In the genomic region with DNA sequence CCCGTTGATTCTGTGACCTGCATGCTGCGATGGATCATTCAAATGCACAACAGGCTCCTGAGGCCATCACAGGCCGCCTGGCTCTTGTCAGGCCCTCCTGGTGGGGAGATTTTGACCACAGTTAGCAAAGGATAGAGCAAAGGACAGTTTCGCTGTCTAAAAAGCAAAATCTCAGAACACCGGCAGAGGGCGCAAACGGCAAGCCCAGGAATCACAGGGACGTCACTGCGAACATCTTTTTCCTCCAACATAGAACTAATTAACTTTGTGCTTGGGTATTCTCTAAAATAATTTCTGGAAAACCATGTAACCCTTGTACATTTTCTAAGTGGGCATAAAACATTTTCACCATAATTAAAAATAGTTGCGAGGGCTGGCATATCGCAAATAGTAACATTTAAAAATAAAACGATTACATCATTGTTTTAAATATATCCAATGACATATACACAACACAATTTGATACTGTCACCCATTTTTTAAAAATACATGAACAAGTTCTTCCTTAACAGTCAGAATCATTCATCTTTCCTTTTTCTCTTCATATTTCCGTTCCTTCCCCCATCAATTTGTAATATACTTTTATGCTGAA, we compare ENCODE assay signal across 8 cellular contexts. TPM values are rescaled to one million over a fixed set of nuclear protein-coding genes. Genes with fewer than 3 reads are reported as not detected.
DNase-seq lines count a peak whose midpoint lies in the region; ATAC-seq and TF ChIP-seq lines count a peak whose summit lies in the region.

No MANE protein-coding gene starts in this region.

- POLR2A ChIA-PET in activated CD4-positive, alpha-beta memory T cell treated with anti-CD3 and anti-CD28 coated beads for 36 hours (lab: Charles Lee) = no interaction called here

- H3K4me2 ChIP-seq in H9 (ENCODE audit: insufficient read depth, insufficient read length, low read length) = no peak overlapping the region

- H3K27me3 ChIP-seq in H9 (ENCODE audit: insufficient read depth, low read length) = no peaks in the 10 kb centered on the region

- no peak overlapping the region for H3K56ac ChIP-seq in H9 (ENCODE audit: insufficient read length, low read depth, low read length)

- no peak overlapping the region for H2AFZ ChIP-seq in H9 (ENCODE audit: low read length)

- H3K4me1 ChIP-seq in H9 (ENCODE audit: insufficient read depth, low read length) = no peaks in the 10 kb centered on the region

- no peak overlapping the region for H3K4me3 Mint-ChIP-seq in H9
- H3K4me3 Mint-ChIP-seq in activated CD4-positive, alpha-beta memory T cell treated with anti-CD3 and anti-CD28 coated beads for 36 hours = no peak overlapping the region

- H2BK20ac ChIP-seq in H9 (ENCODE audit: low read depth, low read length, poor library complexity, severe bottlenecking) = no peak overlapping the region

- H2AK5ac ChIP-seq in H9 (ENCODE audit: insufficient read length, low read length) = no peak overlapping the region

- H3K9ac ChIP-seq in H9 (ENCODE audit: extremely low read depth, insufficient read length, low read length) = no peak overlapping the region

- CTCF ChIA-PET in activated CD4-positive, alpha-beta memory T cell treated with anti-CD3 and anti-CD28 coated beads for 36 hours (lab: Charles Lee) = interaction anchor here (0.6 to 9.7 kb wide), 14 partner anchors 12 to 304 kb away, joined by 3 to 233 read pairs (median 4); a partner anchor contains a TSS

- WGBS in H9 (ENCODE audit: extremely low coverage, insufficient read length, low lambda C conversion rate) = 100% methylated on average over 1 of the region's 13 CpGs

- H3K79me2 ChIP-seq in H9 (ENCODE audit: insufficient read depth, low read length) = no peaks in the 10 kb centered on the region

- H3K27ac Mint-ChIP-seq in H9 = 0 out of 7 replicates have a peak overlapping the region, but pooled peaks of 1 of the 3 experiments have one; percentile 56
- no peak overlapping the region for H3K27ac Mint-ChIP-seq in activated CD4-positive, alpha-beta memory T cell treated with anti-CD3 and anti-CD28 coated beads for 36 hours

- peaks cover 13 to 14% of the 10 kb centered on the region in 2 experiments for H3K4me1 Mint-ChIP-seq in H9
- H3K4me1 Mint-ChIP-seq in activated CD4-positive, alpha-beta memory T cell treated with anti-CD3 and anti-CD28 coated beads for 36 hours (ENCODE audit: low read depth) = peaks cover 3% of the 10 kb centered on the region

- H3K23me2 ChIP-seq in H9 (ENCODE audit: insufficient read length, low read depth, low read length, poor library complexity, severe bottlenecking) = no peaks in the 10 kb centered on the region

- H3K23ac ChIP-seq in H9 (ENCODE audit: insufficient read length, low read depth, low read length) = no peak overlapping the region

- H4K91ac ChIP-seq in H9 (ENCODE audit: insufficient read length, low read depth, low read length) = no peak overlapping the region

- no peak overlapping the region for H3T11ph ChIP-seq in H9 (ENCODE audit: low read length)

- no peak overlapping the region for H3K4ac ChIP-seq in H9 (ENCODE audit: low read depth, low read length)

- no peak overlapping the region for H2BK5ac ChIP-seq in H9 (ENCODE audit: insufficient read length, low read length)

- H4K20me1 ChIP-seq in H9 (ENCODE audit: control insufficient read depth, insufficient read depth, insufficient read length) = no peaks in the 10 kb centered on the region

- no peak overlapping the region for H2BK120ac ChIP-seq in H9 (ENCODE audit: low read depth, low read length, poor library complexity, severe bottlenecking)

- H3K36me3 Mint-ChIP-seq in H9 (ENCODE audit: insufficient read depth in 1 of 3, low read depth in 3 of 3) = no peaks in the 10 kb centered on the region
- H3K36me3 Mint-ChIP-seq in activated CD4-positive, alpha-beta memory T cell treated with anti-CD3 and anti-CD28 coated beads for 36 hours = no peaks in the 10 kb centered on the region

- H2BK15ac ChIP-seq in H9 (ENCODE audit: low read depth, low read length) = no peak overlapping the region

- H3K18ac ChIP-seq in H9 (ENCODE audit: insufficient read length, low read depth, low read length) = no peak overlapping the region

- DNase-seq in AG09309 (ENCODE audit: low read depth) = no peak
- peak; percentile 85 for DNase-seq in H9
- peak; percentile 76 for DNase-seq in NCI-H748 treated with DMSO at 0.1 percent for 48 hours (lab: John Stamatoyannopoulos, UW)
- DNase-seq in activated CD4-positive, alpha-beta memory T cell treated with anti-CD3 and anti-CD28 coated beads for 36 hours = peak; percentile 76
- peak; percentile 44 for DNase-seq in effector CD8-positive, alpha-beta T cell (lab: John Stamatoyannopoulos, UW)
- DNase-seq in lung microvascular endothelial cell (ENCODE audit: low read depth in 2 of 2) = peak; percentile 70 to 82
- DNase-seq in stimulated activated CD8-positive, alpha-beta memory T cell treated with anti-CD3 and anti-CD28 coated beads, Interleukin-15, amount 100 ng/mL, for 1 hour (ENCODE audit: low read depth) = peak; percentile 43

- H3K4me3 ChIP-seq in AG09309 (ENCODE audit: control insufficient read depth, low read depth, low read length) = no peak overlapping the region

- no peak overlapping the region for H4K5ac ChIP-seq in H9 (ENCODE audit: insufficient read length, low read depth, low read length)

- intact Hi-C loops in activated CD4-positive, alpha-beta memory T cell treated with anti-CD3 and anti-CD28 coated beads for 36 hours (cut with micrococcal nuclease) = loop anchor here (1.0 to 10.0 kb wide), 4 partner anchors 133 to 351 kb away; a partner anchor contains a TSS

- no peak for ATAC-seq in HG02884 (IDR thresholded peaks at IDR 0.05; ENCODE audit: unreplicated experiment)

- no peak overlapping the region for H2BK12ac ChIP-seq in H9 (ENCODE audit: insufficient read length, low read depth, low read length)

- no peak overlapping the region for H4K8ac ChIP-seq in H9 (replicated peaks; ENCODE audit: insufficient read length, low read depth, low read length)

- TF ChIP-seq CTCF in AG09309 (IDR thresholded peaks at IDR 0.05; ENCODE audit: control insufficient read depth, insufficient read depth, low read depth, low read length, missing control alignments) = peak; percentile 90
- peak; percentile 95 for TF ChIP-seq CTCF in H9 (conservative IDR thresholded peaks at IDR 0.05)

- no peaks in the 10 kb centered on the region; a peak in 1 of 5 replicates for H3K9me3 Mint-ChIP-seq in H9
- H3K9me3 Mint-ChIP-seq in activated CD4-positive, alpha-beta memory T cell treated with anti-CD3 and anti-CD28 coated beads for 36 hours = no peaks in the 10 kb centered on the region

- H3K79me1 ChIP-seq in H9 (ENCODE audit: insufficient read depth, low read depth, low read length, poor library complexity, severe bottlenecking) = no peaks in the 10 kb centered on the region

- no peaks in the 10 kb centered on the region for H3K27me3 Mint-ChIP-seq in H9 (ENCODE audit: low read depth)
- H3K27me3 Mint-ChIP-seq in activated CD4-positive, alpha-beta memory T cell treated with anti-CD3 and anti-CD28 coated beads for 36 hours = no peaks in the 10 kb centered on the region

- no peak overlapping the region for H3K14ac ChIP-seq in H9 (ENCODE audit: insufficient read depth, low read length)

- no peak overlapping the region for H3K27ac ChIP-seq in H9 (ENCODE audit: insufficient read length, low read depth, low read length)

- no peaks in the 10 kb centered on the region for H3K9me3 ChIP-seq in H9 (ENCODE audit: control insufficient read depth, low read depth, low read length)

RNA-seq across cellular contexts. Expression of a gene that starts 19.7 kb away (rescaled TPM):
- total RNA-seq in H9 (2021) (2.0 and 4.0 TPM in 2 replicates), lung microvascular endothelial cell (0.22 and 0.40 TPM in 2 replicates)
- total RNA-seq in activated CD4-positive, alpha-beta memory T cell treated with anti-CD3 and anti-CD28 coated beads for 36 hours = 1 to 10 TPM in 1 of 2 experiments, under 1 TPM in 1; 0.83 to 1.3 TPM
